13 cellular contexts compared by ENCODE assay signal in genomic region chr16:67268136-67268579, GRCh38. TPM values are rescaled to one million over a fixed set of nuclear protein-coding genes. Genes with fewer than 3 reads are reported as not detected.
DNase-seq lines count a peak whose midpoint lies in the region; ATAC-seq and TF ChIP-seq lines count a peak whose summit lies in the region.
"Had no signal": no experiment of that assay in that cellular context is flagged by ENCODE, and none has a peak within 500 bp of the region (broad histone marks: within the 10 kb centered on the region; RNA-seq: fewer than 3 reads in every experiment).

No MANE protein-coding gene starts in this region.

- DNase-seq in AG09319 (ENCODE audit: extremely low read depth, low read depth) = peak; percentile 92
- peak; percentile 98 for DNase-seq in M059J (ENCODE audit: low read depth)
- peak; percentile 96 for DNase-seq in brain microvascular endothelial cell
- DNase-seq in kidney tubule cell (ENCODE audit: low spot score) = peak; percentile 92
- no peak for DNase-seq in activated CD4-positive, alpha-beta T cell treated with anti-CD3 and anti-CD28 coated beads, Interleukin-2, amount 50 U/mL, for 4 hours
- no peak for DNase-seq in thyroid gland
- DNase-seq in testis = no peak
- DNase-seq: C1 segment of cervical spinal cord; effector CD8-positive, alpha-beta T cell; NCI-H1105; stimulated activated CD4-positive, alpha-beta T cell treated with anti-CD3 and anti-CD28 coated beads, Interleukin-2, amount 100 ng/mL, for 48 hours had no signal

- TF ChIP-seq POLR2A in thyroid gland (IDR thresholded peaks at IDR 0.05) (no peak), testis (IDR thresholded peaks at IDR 0.05) (no peak)

- H3K27me3 ChIP-seq in brain microvascular endothelial cell (replicated peaks) = no peaks in the 10 kb centered on the region
- no peaks in the 10 kb centered on the region for H3K27me3 ChIP-seq in thyroid gland
- H3K27me3 ChIP-seq in testis = no peaks in the 10 kb centered on the region

- 38 to 57% methylated on average over 5 of the region's 5 CpGs for WGBS in thyroid gland, 2 donors
- 70 to 81% methylated on average over 5 of the region's 5 CpGs for WGBS in testis, 2 donors

- intact Hi-C loops in thyroid gland (cut with DNase I) (no loop called here), testis (cut with DNase I; ENCODE audit: low total_unique reads) (no loop called here)

- no peaks in the 10 kb centered on the region for H3K9me3 ChIP-seq in thyroid gland
- H3K9me3 ChIP-seq in testis = no peaks in the 10 kb centered on the region

- in situ Hi-C loops in brain microvascular endothelial cell (cut with HindIII; ENCODE audit: low pct_ligation_motif_present, low sequenced_read_pairs) = no loop called here

- H3K27ac ChIP-seq in brain microvascular endothelial cell (peak overlapping the region; percentile 13), thyroid gland (no peak overlapping the region), testis (no peak overlapping the region)

- H3K4me1 ChIP-seq in thyroid gland = peaks cover 0 to 2% of the 10 kb centered on the region in 2 donors
- no peaks in the 10 kb centered on the region for H3K4me1 ChIP-seq in testis

- TF ChIP-seq CTCF in AG09319 (IDR thresholded peaks at IDR 0.05; ENCODE audit: low read depth, low read length) (no peak), brain microvascular endothelial cell (IDR thresholded peaks at IDR 0.05; ENCODE audit: low read depth, low read length, missing control alignments) (no peak), thyroid gland (IDR thresholded peaks at IDR 0.05) (no peak), testis (IDR thresholded peaks at IDR 0.05) (no peak)

- H3K4me3 ChIP-seq in brain microvascular endothelial cell (ENCODE audit: low read depth, low read length) (no peak overlapping the region), thyroid gland (replicated peaks in 1 of 3) (no peak overlapping the region), testis (no peak overlapping the region)

- H3K36me3 ChIP-seq in brain microvascular endothelial cell (replicated peaks) = no peaks in the 10 kb centered on the region
- H3K36me3 ChIP-seq in thyroid gland = no peaks in the 10 kb centered on the region
- no peaks in the 10 kb centered on the region for H3K36me3 ChIP-seq in testis (ENCODE audit: low read depth, missing control alignments)

- ATAC-seq in GM18519 (IDR thresholded peaks at IDR 0.05; ENCODE audit: low FRiP score, unreplicated experiment) = no peak

RNA-seq across cellular contexts. Expression of gene PLEKHG4, which starts 11.2 kb away (rescaled TPM):
- 2.2 and 2.5 TPM in 2 replicates for total RNA-seq in M059J (2014; rRNA removed; shearing (Covaris generic))
- 10 to 100 TPM in 2 of 4 donors, 1 to 10 TPM in 2; 8.2 to 11.7 (median 9.5) TPM for total RNA-seq in thyroid gland
- 100 to 1,000 TPM in 1 of 2 donors, 10 to 100 TPM in 1; 86.5 to 137 TPM for total RNA-seq in testis
- polyA plus RNA-seq in testis (ENCODE audit: insufficient read depth, low read depth, low replicate concordance) = 102 TPM

RNA-seq across cellular contexts. Expression of gene SLC9A5, which starts 19.4 kb away (rescaled TPM):
- 0.62 and 1.3 TPM in 2 replicates for total RNA-seq in M059J (2014; rRNA removed; shearing (Covaris generic))
- total RNA-seq in thyroid gland (1 to 10 TPM in 2 of 4 donors, under 1 TPM in 2; 0.56 to 3.0 (median 1.1) TPM), testis (10 to 100 TPM in 1 of 2 donors, 1 to 10 TPM in 1; 6.8 to 15.7 TPM)
- polyA plus RNA-seq in testis (ENCODE audit: insufficient read depth, low read depth, low replicate concordance) = 4.8 TPM

RNA-seq across cellular contexts. Expression of gene FHOD1, which starts 20.9 kb away (rescaled TPM):
- total RNA-seq in M059J (2014; rRNA removed; shearing (Covaris generic)) = 11.8 and 26.0 TPM in 2 replicates
- total RNA-seq in thyroid gland = 10 to 100 TPM; 17.9 to 26.4 (median 24.3) TPM
- total RNA-seq in testis = 10 to 100 TPM; 28.8 to 40.0 TPM
- 17.0 TPM for polyA plus RNA-seq in testis (ENCODE audit: insufficient read depth, low read depth, low replicate concordance)

RNA-seq across cellular contexts. Expression of gene TMEM208, which starts 41.2 kb away (rescaled TPM):
- 44.2 and 44.7 TPM in 2 replicates for total RNA-seq in M059J (2014; rRNA removed; shearing (Covaris generic))
- 10 to 100 TPM; 53.2 to 69.0 (median 58.3) TPM for total RNA-seq in thyroid gland
- total RNA-seq in testis = 10 to 100 TPM; 57.4 to 66.8 TPM
- polyA plus RNA-seq in testis (ENCODE audit: insufficient read depth, low read depth, low replicate concordance) = 55.6 TPM

RNA-seq across cellular contexts. Expression of gene KCTD19, which starts 58.4 kb away (rescaled TPM):
- 0.84 and 1.6 TPM in 2 replicates for total RNA-seq in M059J (2014; rRNA removed; shearing (Covaris generic))
- total RNA-seq in thyroid gland (1 to 10 TPM in 1 of 4 donors, not detected in 3; 2.6 TPM), testis (100 to 1,000 TPM in 1 of 2 donors, 10 to 100 TPM in 1; 59.2 to 102 TPM)
- polyA plus RNA-seq in testis (ENCODE audit: insufficient read depth, low read depth, low replicate concordance) = 144 TPM
- total RNA-seq: SK-MEL-5 had no signal

Comparison
In these comparisons a context has a peak if more than half of its experiments do, and no peak if none do; other contexts are left out.
1. DNase-seq: peak in AG09319 (single experiment), M059J (single experiment), brain microvascular endothelial cell (single experiment) and kidney tubule cell (single experiment); none in activated CD4-positive, alpha-beta T cell treated with anti-CD3 and anti-CD28 coated beads, Interleukin-2, amount 50 U/mL, for 4 hours (0 of 2), thyroid gland (0 of 2) and testis (single experiment).
2. RNA of gene PLEKHG4, which starts 11.2 kb away (total RNA-seq): 86.5 to 137 TPM in testis; 8.2 to 11.7 TPM in thyroid gland and 2.2 to 2.5 TPM in M059J; every median in the first group is over 4 times any median in the second.